In genomic region chr22:30802202-30803166, GRCh38 we compare ENCODE assay signal across 8 cellular contexts.
DNase-seq lines count a peak whose midpoint lies in the region; ATAC-seq, FAIRE-seq and TF ChIP-seq lines count a peak whose summit lies in the region.

No MANE protein-coding gene starts in this region.

- peak overlapping the region in 3 of 10 experiments; percentile 20 to 25 (median 22); a peak in 2 of 20 replicates for H3K4me3 ChIP-seq in BLaER1 treated with 17β-estradiol and CSF1 and Interleukin-3, amounts not matched to agents 10 nM and 100 nM
- H3K4me3 ChIP-seq in H1 (ENCODE audit: extremely low read depth in 1 of 4, insufficient read depth in 2 of 4, low read depth in 3 of 4, low read length in 4 of 4) (peak overlapping the region; percentile 21 to 57 (median 46); a peak in 7 of 8 replicates), lower lobe of right lung (no peak overlapping the region)

- H4K8ac ChIP-seq in H1 (ENCODE audit: extremely low read depth, insufficient read depth, low read length) = peak overlapping the region; percentile 77; the same call in 1 of the 2 replicates

- TF ChIP-seq EP300 in H1 (IDR thresholded peaks at IDR 0.05; ENCODE audit: borderline replicate concordance in 1 of 2, low read depth in 2 of 2, low read length in 2 of 2) = peak in 1 of 2 experiments; percentile 77; a peak in 1 of 3 replicates

- H3K27me3 ChIP-seq in BLaER1 treated with 17β-estradiol and CSF1 and Interleukin-3, amounts not matched to agents 10 nM and 100 nM = peaks cover 23 to 45% (median 32%) of the 10 kb centered on the region in 11 experiments
- H3K27me3 ChIP-seq in H1 (replicated peaks in 1 of 4; ENCODE audit: control insufficient read depth in 3 of 4, extremely low read depth in 1 of 4, insufficient read depth in 3 of 4, low read length in 3 of 4) = peaks cover 2 to 35% (median 24%) of the 10 kb centered on the region in 4 experiments
- H3K27me3 ChIP-seq in lower lobe of right lung (ENCODE audit: low read depth) = peaks cover 28% of the 10 kb centered on the region

- peak in 1 of 2 experiments; percentile 31; a peak in 1 of 4 replicates for TF ChIP-seq RAD21 in H1 (IDR thresholded peaks at IDR 0.05 in 1 of 2, conservative IDR thresholded peaks at IDR 0.05 in 1 of 2; ENCODE audit: low read depth in 2 of 2, low read length in 2 of 2)

- peak overlapping the region; percentile 45 to 90 (median 70) for H3K4me2 ChIP-seq in BLaER1 treated with 17β-estradiol and CSF1 and Interleukin-3, amounts not matched to agents 10 nM and 100 nM
- H3K4me2 ChIP-seq in H1 (ENCODE audit: insufficient read depth in 1 of 2, low read depth in 2 of 2, low read length in 2 of 2) = peak overlapping the region; percentile 71 to 85

- ATAC-seq in lower lobe of right lung = peak; percentile 100
- no peak for ATAC-seq in HG03460 (IDR thresholded peaks at IDR 0.05; ENCODE audit: unreplicated experiment)

- intact Hi-C loops in lower lobe of right lung (cut with DNase I) = no loop called here

- no peak for TF ChIP-seq POLR2A in H1 (IDR thresholded peaks at IDR 0.05; ENCODE audit: control extremely low read depth in 1 of 2, low read depth in 2 of 2, low read length in 2 of 2)

- no peak overlapping the region for H2BK5ac ChIP-seq in H1 (ENCODE audit: low read depth, low read length)

- H3K18ac ChIP-seq in H1 (ENCODE audit: extremely low read depth, low read length) = no peak overlapping the region

- no peak overlapping the region for H3K27ac ChIP-seq in BLaER1 treated with 17β-estradiol and CSF1 and Interleukin-3, amounts not matched to agents 10 nM and 100 nM
- H3K27ac ChIP-seq in H1 (ENCODE audit: low read depth, low read length) (no peak overlapping the region), lower lobe of right lung (no peak overlapping the region)

- H3K79me2 ChIP-seq in H1 (ENCODE audit: control insufficient read depth in 1 of 2, insufficient read depth in 2 of 2, low read length in 2 of 2) = no peaks in the 10 kb centered on the region

- no peak overlapping the region for H3K14ac ChIP-seq in H1 (ENCODE audit: insufficient read length)

- H2AFZ ChIP-seq in H1 (ENCODE audit: low read length) = no peak overlapping the region

- H3K36me3 ChIP-seq in BLaER1 treated with 17β-estradiol and CSF1 and Interleukin-3, amounts not matched to agents 10 nM and 100 nM = no peaks in the 10 kb centered on the region
- H3K36me3 ChIP-seq in H1 (ENCODE audit: control insufficient read depth in 2 of 4, insufficient read depth in 4 of 4, low read length in 3 of 4) (no peaks in the 10 kb centered on the region), lower lobe of right lung (no peaks in the 10 kb centered on the region)

- H4K5ac ChIP-seq in H1 (ENCODE audit: insufficient read length, low read depth, low read length) = no peak overlapping the region

- H2BK20ac ChIP-seq in H1 (ENCODE audit: low read length) = no peak overlapping the region

- CTCF ChIA-PET in H1 (lab: Charles Lee; ENCODE audit: partially characterized antibody) = interaction anchor here (0.9 to 2.8 kb wide), 10 partner anchors 12 to 92 kb away, joined by 3 to 18 read pairs (median 6); no protein-coding TSS in a partner anchor

- no peak overlapping the region for H2AK5ac ChIP-seq in H1 (ENCODE audit: low read depth, low read length)

- no peak overlapping the region for H3K56ac ChIP-seq in H1 (replicated peaks; ENCODE audit: insufficient read length, low read depth, low read length)

- H2BK120ac ChIP-seq in H1 (replicated peaks; ENCODE audit: low read depth, low read length) = no peak overlapping the region

- no peaks in the 10 kb centered on the region; the same call in 1 of the 2 replicates for H3K79me1 ChIP-seq in H1 (ENCODE audit: low read depth, low read length)

- DNase-seq in HCEC 1CT = peak; percentile 88
- DNase-seq in NCI-H748 treated with DMSO at 0.1 percent for 48 hours (lab: John Stamatoyannopoulos, UW) = peak; percentile 25
- peak; percentile 13 for DNase-seq in activated CD8-positive, alpha-beta memory T cell treated with anti-CD3 and anti-CD28 coated beads, Interleukin-2, amount 50 U/mL, for 24 hours (ENCODE audit: extremely low read depth)
- peak; percentile 80 to 91 for DNase-seq in H1 (ENCODE audit: low read depth in 1 of 2, low spot score in 2 of 2)
- DNase-seq in lower lobe of right lung = peak; percentile 89
- peak; percentile 5 to 50 (median 9) for DNase-seq in stimulated activated CD4-positive, alpha-beta T cell treated with anti-CD3 and anti-CD28 coated beads, TNF-alpha, amount 100 ng/mL, for 1 hour (ENCODE audit: low read depth in 3 of 3, low spot score in 1 of 3)

- no peaks in the 10 kb centered on the region for H3K9me3 ChIP-seq in BLaER1 treated with 17β-estradiol and CSF1 and Interleukin-3, amounts not matched to agents 10 nM and 100 nM (replicated peaks in 1 of 11)
- H3K9me3 ChIP-seq in H1 (ENCODE audit: insufficient read depth in 2 of 2, low read depth in 1 of 2, low read length in 1 of 2) (no peaks in the 10 kb centered on the region), lower lobe of right lung (no peaks in the 10 kb centered on the region)

- H3K4ac ChIP-seq in H1 (replicated peaks; ENCODE audit: insufficient read length, low read depth, low read length) = no peak overlapping the region

- H4K20me1 ChIP-seq in BLaER1 treated with 17β-estradiol and CSF1 and Interleukin-3, amounts not matched to agents 10 nM and 100 nM = peaks cover 0 to 62% (median 30%) of the 10 kb centered on the region in 11 experiments; a peak in 19 of 22 replicates
- H4K20me1 ChIP-seq in H1 (replicated peaks in 1 of 2; ENCODE audit: control insufficient read depth in 1 of 2, insufficient read depth in 2 of 2, low read length in 2 of 2) = peaks cover 2 to 12% of the 10 kb centered on the region in 2 experiments

- no peak overlapping the region for H3K9ac ChIP-seq in BLaER1 treated with 17β-estradiol and CSF1 and Interleukin-3, amounts not matched to agents 10 nM and 100 nM
- H3K9ac ChIP-seq in H1 (replicated peaks in 1 of 4; ENCODE audit: extremely low read depth in 1 of 4, low read depth in 3 of 4, low read length in 3 of 4) = no peak overlapping the region

- peaks cover 0 to 28% (median 14%) of the 10 kb centered on the region in 10 experiments; a peak in 16 of 20 replicates for H3K4me1 ChIP-seq in BLaER1 treated with 17β-estradiol and CSF1 and Interleukin-3, amounts not matched to agents 10 nM and 100 nM
- H3K4me1 ChIP-seq in H1 (replicated peaks in 1 of 4; ENCODE audit: control insufficient read depth in 3 of 4, insufficient read depth in 4 of 4, low read length in 3 of 4) (peaks cover 4 to 23% (median 13%) of the 10 kb centered on the region in 4 experiments; a peak in 6 of 7 replicates), lower lobe of right lung (peaks cover 13% of the 10 kb centered on the region)

- WGBS in H1 (ENCODE audit: extremely low coverage in 1 of 2, insufficient coverage in 1 of 2, insufficient read length in 1 of 2, insufficient replicate concordance in 2 of 2, low coverage in 1 of 2, low lambda C conversion rate in 2 of 2, missing lambda C conversion rate in 1 of 2), 2 experiments = 6% methylated on average over 56 of the region's 85 CpGs; no CpG with 5 or more reads in 1 of the 2 experiments

- no peak for FAIRE-seq in H1 (lab: Jason Lieb, UNC)

- H4K91ac ChIP-seq in H1 (replicated peaks; ENCODE audit: insufficient read length, low read length) = no peak overlapping the region

- POLR2A ChIA-PET in H1 (lab: Charles Lee; ENCODE audit: partially characterized antibody) = interaction anchor here (0.7 to 1.3 kb wide), 3 partner anchors 9 to 238 kb away, joined by 3 to 4 read pairs (median 3); partner anchors contain the start of genes MORC2 and TUG1

- no peak overlapping the region for H2BK15ac ChIP-seq in H1 (ENCODE audit: low read length)

- TF ChIP-seq CTCF in H1 (IDR thresholded peaks at IDR 0.05; ENCODE audit: control extremely low read depth in 1 of 3, insufficient read depth in 1 of 3, low read depth in 1 of 3, low read length in 3 of 3) = peak in 2 of 3 experiments; percentile 17 to 23; a peak in 2 of 4 replicates
- TF ChIP-seq CTCF in lower lobe of right lung (IDR thresholded peaks at IDR 0.05) = peak; percentile 57

- no peak overlapping the region for H3K23ac ChIP-seq in H1 (ENCODE audit: insufficient read length)

- peaks cover 9% of the 10 kb centered on the region; the same call in 1 of the 2 replicates for H3K23me2 ChIP-seq in H1 (ENCODE audit: low read depth, low read length)

- no peak overlapping the region for H2BK12ac ChIP-seq in H1 (ENCODE audit: low read depth, low read length)

TF ChIP-seq in H1, 55 proteins besides CTCF, POLR2A, EP300 and RAD21 (continues in another document):
- TF ChIP-seq KDM5A (IDR thresholded peaks at IDR 0.05; ENCODE audit: low read length) (no peak), JUND (IDR thresholded peaks at IDR 0.05; ENCODE audit: low read length) (peak; percentile 61; the same call in 1 of the 2 replicates), SIX5 (IDR thresholded peaks at IDR 0.05; ENCODE audit: low read depth, low read length) (no peak), TAF1 (IDR thresholded peaks at IDR 0.05; ENCODE audit: low read depth, low read length) (0 out of 2 replicates have a peak, but pooled peaks have one; percentile 31), CBX8 (IDR thresholded peaks at IDR 0.05; ENCODE audit: borderline replicate concordance, low read depth, low read length) (no peak), ASH2L (IDR thresholded peaks at IDR 0.05; ENCODE audit: low read length) (peak; percentile 68), SIN3A (conservative IDR thresholded peaks at IDR 0.05 in 1 of 2, IDR thresholded peaks at IDR 0.05 in 1 of 2; ENCODE audit: low read depth in 1 of 2, low read length in 2 of 2) (peak; percentile 97), SRF (IDR thresholded peaks at IDR 0.05; ENCODE audit: low read depth, low read length) (no peak), NRF1 (IDR thresholded peaks at IDR 0.05; ENCODE audit: low read depth, low read length) (no peak), BRCA1 (IDR thresholded peaks at IDR 0.05; ENCODE audit: low read depth, low read length) (no peak), ATF2 (IDR thresholded peaks at IDR 0.05; ENCODE audit: low read length) (no peak), HDAC6 (IDR thresholded peaks at IDR 0.05; ENCODE audit: low read depth, low read length) (no peak), TCF12 (IDR thresholded peaks at IDR 0.05; ENCODE audit: low read depth, low read length) (no peak)

Comparison
In these comparisons a context has a peak if more than half of its experiments do, and no peak if none do; other contexts are left out.
1. DNase-seq: peak in every context shown above with its lines; median percentile 89 in lower lobe of right lung; 88 in HCEC 1CT; 86 in H1; 25 in NCI-H748 treated with DMSO at 0.1 percent for 48 hours; 13 in activated CD8-positive, alpha-beta memory T cell treated with anti-CD3 and anti-CD28 coated beads, Interleukin-2, amount 50 U/mL, for 24 hours; 9 in stimulated activated CD4-positive, alpha-beta T cell treated with anti-CD3 and anti-CD28 coated beads, TNF-alpha, amount 100 ng/mL, for 1 hour.